In genomic region chr2:102668171-102668570, GRCh38 we compare ENCODE assay signal across 27 cellular contexts. TPM values are rescaled to one million over a fixed set of nuclear protein-coding genes. Genes with fewer than 3 reads are reported as not detected.
"Had no signal": no experiment of that assay in that cellular context is flagged by ENCODE, and none has a peak within 500 bp of the region (broad histone marks: within the 10 kb centered on the region; RNA-seq: fewer than 3 reads in every experiment).

No MANE protein-coding gene starts in this region.

- H3K36me3 ChIP-seq: left lung, lower lobe of right lung, pancreas, prostate gland, spleen, suprapubic skin, thoracic aorta, tibial artery, vagina had no signal

- H3K27ac ChIP-seq: hepatocyte, left lung, lower lobe of right lung, pancreas, prostate gland, skin epidermis, spleen, suprapubic skin, thoracic aorta, tibial artery, vagina had no signal

- H3K4me2 ChIP-seq: hepatocyte had no signal

- H3K4me1 Mint-ChIP-seq: stimulated activated effector memory CD8-positive, alpha-beta T cell treated with anti-CD3 and anti-CD28 coated beads, Interleukin-12 subunit alpha, Interleukin-12 subunit beta, amount 100 ng/mL, for 72 hours had no signal

- DNase-seq: kidney glomerular epithelial cell; left cardiac atrium; left lung; lower lobe of right lung; mammary epithelial cell; mesenchymal stem cell; naive thymus-derived CD4-positive, alpha-beta T cell; nucleus accumbens; pancreas; posterior cingulate gyrus; retina; right cardiac atrium; spleen; stimulated activated CD4-positive, alpha-beta T cell treated with anti-CD3 and anti-CD28 coated beads, Interleukin-4, amount 100 ng/mL, for 24 hours; stimulated activated naive CD4-positive, alpha-beta T cell; tibial artery had no signal

- H3K9me3 ChIP-seq: left lung, lower lobe of right lung, pancreas, prostate gland, spleen, suprapubic skin, thoracic aorta, tibial artery, vagina had no signal

- H3K9me3 Mint-ChIP-seq: naive thymus-derived CD4-positive, alpha-beta T cell; natural killer cell treated with Interleukin-12 subunit alpha and Interleukin-12 subunit beta and Interleukin-15 and Interleukin-18, amount 100 ng/mL, for 72 hours; stimulated activated effector memory CD8-positive, alpha-beta T cell treated with anti-CD3 and anti-CD28 coated beads, Interleukin-12 subunit alpha, Interleukin-12 subunit beta, amount 100 ng/mL, for 72 hours; stimulated activated naive CD8-positive, alpha-beta T cell treated with anti-CD3 and anti-CD28 coated beads, Interleukin-15, Interleukin-2, amounts not matched to agents 100 ng/mL and 50 ng/mL, for 24 hours had no signal

- H3K79me2 ChIP-seq: hepatocyte had no signal

- H2AFZ ChIP-seq: hepatocyte had no signal

- H3K36me3 Mint-ChIP-seq: natural killer cell treated with Interleukin-12 subunit alpha and Interleukin-12 subunit beta and Interleukin-15 and Interleukin-18, amount 100 ng/mL, for 72 hours; stimulated activated effector memory CD8-positive, alpha-beta T cell treated with anti-CD3 and anti-CD28 coated beads, Interleukin-12 subunit alpha, Interleukin-12 subunit beta, amount 100 ng/mL, for 72 hours had no signal

- ATAC-seq: left cardiac atrium; left lung; lower lobe of right lung; naive thymus-derived CD4-positive, alpha-beta T cell; natural killer cell treated with Interleukin-12 subunit alpha and Interleukin-12 subunit beta and Interleukin-15 and Interleukin-18, amount 100 ng/mL, for 72 hours; pancreas; right cardiac atrium; sciatic nerve; stimulated activated effector memory CD8-positive, alpha-beta T cell treated with anti-CD3 and anti-CD28 coated beads, Interleukin-12 subunit alpha, Interleukin-12 subunit beta, amount 100 ng/mL, for 72 hours had no signal

- H3K27me3 ChIP-seq: hepatocyte, left lung, pancreas, spleen, suprapubic skin, tibial artery, vagina had no signal

- H3K4me3 Mint-ChIP-seq: naive thymus-derived CD4-positive, alpha-beta T cell; natural killer cell treated with Interleukin-12 subunit alpha and Interleukin-12 subunit beta and Interleukin-15 and Interleukin-18, amount 100 ng/mL, for 72 hours; stimulated activated effector memory CD8-positive, alpha-beta T cell treated with anti-CD3 and anti-CD28 coated beads, Interleukin-12 subunit alpha, Interleukin-12 subunit beta, amount 100 ng/mL, for 72 hours; stimulated activated naive CD8-positive, alpha-beta T cell treated with anti-CD3 and anti-CD28 coated beads, Interleukin-15, Interleukin-2, amounts not matched to agents 100 ng/mL and 50 ng/mL, for 24 hours; type B pancreatic cell had no signal

- H3K4me1 ChIP-seq: left lung, lower lobe of right lung, pancreas, prostate gland, suprapubic skin, tibial artery, vagina had no signal

- H3K27ac Mint-ChIP-seq: naive thymus-derived CD4-positive, alpha-beta T cell; natural killer cell treated with Interleukin-12 subunit alpha and Interleukin-12 subunit beta and Interleukin-15 and Interleukin-18, amount 100 ng/mL, for 72 hours; stimulated activated effector memory CD8-positive, alpha-beta T cell treated with anti-CD3 and anti-CD28 coated beads, Interleukin-12 subunit alpha, Interleukin-12 subunit beta, amount 100 ng/mL, for 72 hours; stimulated activated naive CD8-positive, alpha-beta T cell treated with anti-CD3 and anti-CD28 coated beads, Interleukin-15, Interleukin-2, amounts not matched to agents 100 ng/mL and 50 ng/mL, for 24 hours had no signal

- H3K4me3 ChIP-seq: hepatocyte, left lung, lower lobe of right lung, pancreas, prostate gland, skin epidermis, spleen, suprapubic skin, thoracic aorta, tibial artery, vagina had no signal

RNA-seq across cellular contexts. Expression of gene SLC9A2, which starts 48.8 kb away (rescaled TPM):
- total RNA-seq: naive thymus-derived CD4-positive, alpha-beta T cell; natural killer cell treated with Interleukin-12 subunit alpha and Interleukin-12 subunit beta and Interleukin-15 and Interleukin-18, amount 100 ng/mL, for 72 hours; sciatic nerve; vagina had no signal
